17 cellular contexts compared by ENCODE assay signal in the genomic region with DNA sequence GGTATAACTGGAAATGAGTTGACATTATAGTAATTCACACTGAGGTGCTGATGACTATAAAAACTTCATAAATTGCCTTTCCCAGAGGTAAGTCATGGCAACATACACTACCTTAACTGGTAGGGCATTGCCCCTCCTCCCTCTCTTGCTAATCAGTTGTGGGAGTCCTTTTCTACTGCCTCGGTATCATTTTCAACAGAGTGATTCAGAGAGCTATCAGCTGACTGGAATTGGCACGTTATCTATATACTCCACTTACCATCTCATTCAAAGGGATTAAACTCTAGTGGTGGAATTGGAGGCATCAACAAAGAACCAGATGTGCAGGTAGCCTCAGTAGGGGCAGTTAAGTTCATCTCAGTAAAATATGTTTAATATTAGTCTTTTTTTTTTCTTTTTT. TPM values are rescaled to one million over a fixed set of nuclear protein-coding genes. Genes with fewer than 3 reads are reported as not detected.
A peak's percentile ranks its signal among the peaks of the same experiment; 100 is the strongest.
DNase-seq lines count a peak whose midpoint lies in the region; ATAC-seq and TF ChIP-seq lines count a peak whose summit lies in the region.
"Had no signal": no experiment of that assay in that cellular context is flagged by ENCODE, and none has a peak within 500 bp of the region (broad histone marks: within the 10 kb centered on the region; RNA-seq: fewer than 3 reads in every experiment).

No MANE protein-coding gene starts in this region.

- intact Hi-C loops in thyroid gland (cut with DNase I): loop anchor here (10.0 kb wide), 1 partner anchor 249 kb away; no protein-coding TSS in a partner anchor

- no peak overlapping the region for H3K27ac ChIP-seq in thyroid gland
- H3K27ac ChIP-seq: epithelial cell of prostate had no signal

- H3K27me3 ChIP-seq in thyroid gland: no peaks in the 10 kb centered on the region

- ATAC-seq in GM18868 (IDR thresholded peaks at IDR 0.05; ENCODE audit: unreplicated experiment) (peak; percentile 39), GM19035 (IDR thresholded peaks at IDR 0.05; ENCODE audit: unreplicated experiment) (no peak), GM18498 (IDR thresholded peaks at IDR 0.05; ENCODE audit: unreplicated experiment) (no peak)

- peaks cover 10 to 12% of the 10 kb centered on the region in 2 donors for H3K4me1 ChIP-seq in thyroid gland

- no peak for TF ChIP-seq POLR2A in thyroid gland (IDR thresholded peaks at IDR 0.05)

- H3K4me3 ChIP-seq in epithelial cell of esophagus (ENCODE audit: low read length): no peak overlapping the region
- H3K4me3 ChIP-seq in thyroid gland (replicated peaks in 1 of 3): no peak overlapping the region

- no peaks in the 10 kb centered on the region for H3K36me3 ChIP-seq in thyroid gland

- no peak for TF ChIP-seq CTCF in epithelial cell of esophagus (IDR thresholded peaks at IDR 0.05; ENCODE audit: insufficient read depth, low read depth, low read length, missing control alignments)
- no peak for TF ChIP-seq CTCF in thyroid gland (IDR thresholded peaks at IDR 0.05)

- peak; percentile 24 for DNase-seq in AG08396 (ENCODE audit: low spot score)
- DNase-seq in NCI-H524 (lab: John Stamatoyannopoulos, UW): peak; percentile 83
- DNase-seq in epithelial cell of esophagus (ENCODE audit: low read depth): peak; percentile 29
- DNase-seq in thyroid gland: no peak
- no peak for DNase-seq in HuH-7 (ENCODE audit: low spot score)
- DNase-seq: activated CD4-positive, alpha-beta T cell treated with anti-CD3 and anti-CD28 coated beads, Interleukin-2, amount 10 ng/mL, durations not matched to agents 7 days and 5 days; activated T-cell treated with anti-CD3 and anti-CD28 coated beads, Interleukin-2, amount 50 U/mL, for 48 hours; C1 segment of cervical spinal cord; EL; NCI-H2081; right cardiac atrium; stimulated activated naive CD4-positive, alpha-beta T cell treated with Interleukin-2 at 50 U/mL for 16 hours; T-helper 2 cell had no signal

- WGBS in thyroid gland, 2 donors: 44 to 50% methylated on average over 2 of the region's 2 CpGs

- no peaks in the 10 kb centered on the region for H3K9me3 ChIP-seq in thyroid gland

RNA-seq across cellular contexts. Expression of a gene that starts 8.0 kb away (rescaled TPM):
- 10 to 100 TPM; 36.5 to 53.6 (median 39.7) TPM for total RNA-seq in thyroid gland

Comparison
In these comparisons a context has a peak if more than half of its experiments do, and no peak if none do; other contexts are left out.
1. DNase-seq: peak in AG08396 (single experiment), NCI-H524 (2 of 2) and epithelial cell of esophagus (single experiment); none in thyroid gland (0 of 2) and HuH-7 (single experiment).